ENCODE assay signal across 20 cellular contexts in the genomic region with DNA sequence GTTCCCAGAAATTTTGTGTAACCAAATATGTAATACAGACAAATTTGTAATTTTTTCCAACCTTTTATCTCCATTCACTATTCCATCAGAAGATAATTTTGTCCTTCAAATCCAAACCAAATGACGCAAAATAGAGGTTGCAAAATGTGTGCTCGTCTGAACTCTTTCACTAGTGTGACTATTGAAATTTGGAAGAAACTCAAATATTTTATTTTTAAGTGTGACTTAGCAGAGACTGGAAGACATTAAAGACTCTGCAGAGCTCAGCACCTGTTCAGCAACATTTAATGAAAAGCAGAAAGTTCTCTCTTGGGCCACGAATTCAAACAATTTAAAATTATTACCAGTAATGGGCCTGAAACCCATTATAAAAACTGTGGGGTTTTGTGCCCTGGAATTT. TPM values are rescaled to one million over a fixed set of nuclear protein-coding genes. Genes with fewer than 3 reads are reported as not detected.
"Had no signal": no experiment of that assay in that cellular context is flagged by ENCODE, and none has a peak within 500 bp of the region (broad histone marks: within the 10 kb centered on the region; RNA-seq: fewer than 3 reads in every experiment).

No MANE protein-coding gene starts in this region.

- H3K27ac ChIP-seq: PC-9, WERI-Rb-1 had no signal

- DNase-seq: activated CD4-positive, alpha-beta T cell treated with anti-CD3 and anti-CD28 coated beads for 4 hours; activated CD8-positive, alpha-beta memory T cell treated with anti-CD3 and anti-CD28 coated beads, Interleukin-2, amount 50 U/mL, for 4 hours; activated CD8-positive, alpha-beta T cell treated with anti-CD3 and anti-CD28 coated beads for 36 hours; activated naive CD4-positive, alpha-beta T cell; aorta; central memory CD4-positive, alpha-beta T cell; KG1; NCI-H1048; NCI-H2107; PC-9; SHP77 treated with DMSO at 0.1 percent for 48 hours; T-cell; T-helper 2 cell; T1000; WERI-Rb-1 had no signal

- H3K36me3 ChIP-seq: WERI-Rb-1 had no signal

- H3K4me1 Mint-ChIP-seq: activated naive CD4-positive, alpha-beta T cell treated with anti-CD3 and anti-CD28 coated beads, Interleukin-2, amount 50 U/mL, for 24 hours; T-cell had no signal

- H3K4me3 Mint-ChIP-seq: activated CD8-positive, alpha-beta T cell treated with anti-CD3 and anti-CD28 coated beads for 36 hours; activated naive CD4-positive, alpha-beta T cell treated with anti-CD3 and anti-CD28 coated beads, Interleukin-2, amount 50 U/mL, for 24 hours; T-cell had no signal

- H3K4me2 ChIP-seq: PC-9 had no signal

- H3K27ac Mint-ChIP-seq: activated CD8-positive, alpha-beta T cell treated with anti-CD3 and anti-CD28 coated beads for 36 hours; activated naive CD4-positive, alpha-beta T cell treated with anti-CD3 and anti-CD28 coated beads, Interleukin-2, amount 50 U/mL, for 24 hours; T-cell had no signal

- H3K36me3 Mint-ChIP-seq: activated naive CD4-positive, alpha-beta T cell treated with anti-CD3 and anti-CD28 coated beads, Interleukin-2, amount 50 U/mL, for 24 hours; T-cell had no signal

- H2AFZ ChIP-seq: PC-9 had no signal

- H3K4me3 ChIP-seq: PC-9 had no signal

- ATAC-seq: activated CD4-positive, CD25-positive, alpha-beta regulatory T cell treated with anti-CD3 and anti-CD28 coated beads, Interleukin-2, amount 50 U/mL, for 24 hours; activated CD8-positive, alpha-beta T cell treated with anti-CD3 and anti-CD28 coated beads for 36 hours; T-cell had no signal

- H3K9me3 Mint-ChIP-seq: activated CD8-positive, alpha-beta T cell treated with anti-CD3 and anti-CD28 coated beads for 36 hours; activated naive CD4-positive, alpha-beta T cell treated with anti-CD3 and anti-CD28 coated beads, Interleukin-2, amount 50 U/mL, for 24 hours had no signal

RNA-seq across cellular contexts. Expression of a gene that starts 30.0 kb away (rescaled TPM):
- total RNA-seq: activated CD8-positive, alpha-beta T cell treated with anti-CD3 and anti-CD28 coated beads for 36 hours; aorta; bronchial epithelial cell; chondrocyte; LHCN-M2; PC-9; T-cell had no signal
- polyA plus RNA-seq: aorta had no signal
